Comparison of ENCODE assay signal across 31 cellular contexts in genomic region chr14:78535041-78535440, GRCh38.
"Had no signal": no experiment of that assay in that cellular context is flagged by ENCODE, and none has a peak within 500 bp of the region (broad histone marks: within the 10 kb centered on the region; RNA-seq: fewer than 3 reads in every experiment).

No MANE protein-coding gene starts in this region.

- H3K4me3 Mint-ChIP-seq: activated CD4-positive, alpha-beta T cell treated with anti-CD3 and anti-CD28 coated beads, Interleukin-2, amount 10 ng/mL, durations not matched to agents 7 days and 5 days; activated CD8-positive, alpha-beta T cell treated with anti-CD3 and anti-CD28 coated beads for 36 hours; activated naive CD8-positive, alpha-beta T cell; activated T-cell treated with anti-CD3 and anti-CD28 coated beads, Interleukin-2, amount 50 U/mL, for 4 hours; activated T-helper 17 cell treated with anti-CD3 and anti-CD28 coated beads, Interleukin-2, amount 50 U/mL, for 72 hours; central memory CD8-positive, alpha-beta T cell; dendritic cell treated with granulocyte-macrophage colony-stimulating factor and Interleukin-4, amounts not matched to agents 40 ng/mL and 50 ng/mL, for 4 days; endodermal cell; T-helper 17 cell; T-helper 2 cell treated with Interferon-gamma antibody and Interleukin-4, amounts not matched to agents 5 μg/mL and 100 μg/mL, for 36 hours; WTC11 had no signal

- DNase-seq: activated CD4-positive, alpha-beta T cell treated with anti-CD3 and anti-CD28 coated beads for 1 hour; activated CD4-positive, alpha-beta T cell treated with anti-CD3 and anti-CD28 coated beads for 4 hours; activated CD4-positive, alpha-beta T cell treated with anti-CD3 and anti-CD28 coated beads, Interleukin-2, amount 10 ng/mL, durations not matched to agents 7 days and 5 days; activated CD4-positive, alpha-beta T cell treated with anti-CD3 and anti-CD28 coated beads, Interleukin-2, amount 50 U/mL, for 4 hours; activated CD8-positive, alpha-beta memory T cell treated with anti-CD3 and anti-CD28 coated beads for 24 hours; activated CD8-positive, alpha-beta T cell treated with anti-CD3 and anti-CD28 coated beads for 36 hours; activated effector memory CD4-positive, alpha-beta T cell treated with Interleukin-2 at 50 U/mL for 16 hours; activated gamma-delta T cell treated with Interleukin-2 at 50 U/mL for 16 hours; activated naive CD4-positive, alpha-beta T cell treated with anti-CD3 and anti-CD28 coated beads, Interleukin-2, amount 50 U/mL, for 16 hours; activated naive CD4-positive, alpha-beta T cell treated with Interleukin-2 at 50 U/mL for 16 hours; activated T-cell treated with anti-CD3 and anti-CD28 coated beads, Interleukin-2, amount 50 U/mL, for 4 hours; amniotic stem cell; anterior cingulate cortex; brain microvascular endothelial cell; dorsolateral prefrontal cortex; effector memory CD4-positive, alpha-beta T cell; endodermal cell; foreskin fibroblast; head of caudate nucleus; T-helper 17 cell; T1000 had no signal

- H3K4me3 ChIP-seq: coronary artery, dorsolateral prefrontal cortex had no signal

- H3K36me3 Mint-ChIP-seq: activated naive CD8-positive, alpha-beta T cell; WTC11 had no signal

- H3K27ac Mint-ChIP-seq: activated CD4-positive, alpha-beta T cell treated with anti-CD3 and anti-CD28 coated beads, Interleukin-2, amount 10 ng/mL, durations not matched to agents 7 days and 5 days; activated CD8-positive, alpha-beta T cell treated with anti-CD3 and anti-CD28 coated beads for 36 hours; activated naive CD8-positive, alpha-beta T cell; activated T-helper 17 cell treated with anti-CD3 and anti-CD28 coated beads, Interleukin-2, amount 50 U/mL, for 72 hours; dendritic cell treated with granulocyte-macrophage colony-stimulating factor and Interleukin-4, amounts not matched to agents 40 ng/mL and 50 ng/mL, for 4 days; endodermal cell; T-helper 17 cell; T-helper 2 cell treated with Interferon-gamma antibody and Interleukin-4, amounts not matched to agents 5 μg/mL and 100 μg/mL, for 36 hours; WTC11 had no signal

- H3K27me3 Mint-ChIP-seq: activated CD4-positive, alpha-beta T cell treated with anti-CD3 and anti-CD28 coated beads, Interleukin-2, amount 10 ng/mL, durations not matched to agents 7 days and 5 days; activated CD8-positive, alpha-beta T cell treated with anti-CD3 and anti-CD28 coated beads for 36 hours; activated naive CD8-positive, alpha-beta T cell; activated T-helper 17 cell treated with anti-CD3 and anti-CD28 coated beads, Interleukin-2, amount 50 U/mL, for 72 hours; central memory CD8-positive, alpha-beta T cell; dendritic cell treated with granulocyte-macrophage colony-stimulating factor and Interleukin-4, amounts not matched to agents 40 ng/mL and 50 ng/mL, for 4 days; T-helper 17 cell had no signal

- H3K9me3 Mint-ChIP-seq: dendritic cell treated with granulocyte-macrophage colony-stimulating factor and Interleukin-4, amounts not matched to agents 40 ng/mL and 50 ng/mL, for 4 days; endodermal cell; T-helper 2 cell treated with Interferon-gamma antibody and Interleukin-4, amounts not matched to agents 5 μg/mL and 100 μg/mL, for 36 hours had no signal

- FAIRE-seq: bronchial epithelial cell, frontal cortex had no signal

- H3K27me3 ChIP-seq: brain microvascular endothelial cell, dorsolateral prefrontal cortex had no signal

- H3K36me3 ChIP-seq: brain microvascular endothelial cell had no signal

- H3K4me1 Mint-ChIP-seq: activated CD4-positive, alpha-beta T cell treated with anti-CD3 and anti-CD28 coated beads, Interleukin-2, amount 10 ng/mL, durations not matched to agents 7 days and 5 days; activated T-helper 17 cell treated with anti-CD3 and anti-CD28 coated beads, Interleukin-2, amount 50 U/mL, for 72 hours; central memory CD8-positive, alpha-beta T cell; endodermal cell; T-helper 17 cell; WTC11 had no signal

- H3K27ac ChIP-seq: brain microvascular endothelial cell, coronary artery, dorsolateral prefrontal cortex had no signal

- ATAC-seq: activated CD8-positive, alpha-beta T cell treated with anti-CD3 and anti-CD28 coated beads for 36 hours; activated T-cell treated with anti-CD3 and anti-CD28 coated beads, Interleukin-2, amount 50 U/mL, for 4 hours; activated T-helper 17 cell treated with anti-CD3 and anti-CD28 coated beads, Interleukin-2, amount 50 U/mL, for 72 hours; esophagus mucosa; T-helper 17 cell; WTC11 had no signal
